In the genomic region with DNA sequence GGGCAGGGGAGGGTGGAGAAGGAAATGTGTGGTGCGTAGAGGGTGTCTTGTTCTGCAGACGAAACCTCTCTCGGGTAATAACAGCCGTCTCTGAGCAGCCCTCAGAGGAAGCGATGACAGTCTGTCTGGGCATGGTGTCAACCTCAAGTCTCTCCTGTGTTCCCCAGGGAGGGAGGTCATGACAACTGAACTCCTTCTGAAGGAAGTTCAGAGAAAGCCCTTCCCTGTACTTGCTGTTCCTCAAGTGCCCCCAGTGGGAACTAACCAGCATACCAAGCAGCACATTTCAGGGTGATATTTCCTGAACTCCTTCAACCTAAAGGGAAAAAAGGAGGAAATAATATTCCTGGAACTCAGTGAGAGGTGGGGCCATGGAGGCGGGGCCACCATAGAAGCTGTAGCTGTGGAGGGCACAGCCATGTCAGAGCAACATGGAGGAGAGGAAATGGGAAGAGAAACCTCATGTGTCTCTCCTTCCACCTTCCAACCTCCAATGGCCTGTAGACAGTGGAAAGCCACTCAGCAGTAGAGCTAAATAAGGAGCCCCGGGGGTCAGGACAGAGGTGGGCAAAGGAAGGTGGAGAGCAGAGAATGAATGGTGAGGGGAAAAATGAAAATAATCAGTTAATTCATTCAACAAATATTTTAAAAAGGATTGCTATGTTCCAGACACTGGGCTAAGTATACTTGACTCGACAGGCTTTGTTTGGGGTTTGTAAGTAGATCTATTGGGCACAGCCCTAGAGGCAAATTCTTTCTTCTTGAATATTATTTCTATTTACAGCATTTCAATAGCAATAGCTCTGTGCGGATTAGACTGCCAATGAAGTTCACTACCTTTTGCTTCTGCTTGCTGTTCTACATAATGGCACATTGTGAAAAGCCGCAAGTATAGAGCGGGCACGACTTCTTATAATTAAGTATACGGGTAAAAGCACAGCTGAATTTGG, we compare ENCODE assay signal across 1 cellular context.
TF ChIP-seq lines count a peak whose summit lies in the region.

No MANE protein-coding gene starts in this region.

TF ChIP-seq in GM12878, 131 proteins besides CTCF, POLR2A, EP300 and RAD21 (continued from another document):
- TF ChIP-seq, protein P1, sequence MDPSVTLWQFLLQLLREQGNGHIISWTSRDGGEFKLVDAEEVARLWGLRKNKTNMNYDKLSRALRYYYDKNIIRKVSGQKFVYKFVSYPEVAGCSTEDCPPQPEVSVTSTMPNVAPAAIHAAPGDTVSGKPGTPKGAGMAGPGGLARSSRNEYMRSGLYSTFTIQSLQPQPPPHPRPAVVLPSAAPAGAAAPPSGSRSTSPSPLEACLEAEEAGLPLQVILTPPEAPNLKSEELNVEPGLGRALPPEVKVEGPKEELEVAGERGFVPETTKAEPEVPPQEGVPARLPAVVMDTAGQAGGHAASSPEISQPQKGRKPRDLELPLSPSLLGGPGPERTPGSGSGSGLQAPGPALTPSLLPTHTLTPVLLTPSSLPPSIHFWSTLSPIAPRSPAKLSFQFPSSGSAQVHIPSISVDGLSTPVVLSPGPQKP (IDR thresholded peaks at IDR 0.05; ENCODE audit: low read depth, low read length): no peak
- TF ChIP-seq CBX3 (IDR thresholded peaks at IDR 0.05; ENCODE audit: borderline replicate concordance, low read depth) (no peak), YY1 (IDR thresholded peaks at IDR 0.05; ENCODE audit: low read depth, low read length) (no peak), BHLHE40 (IDR thresholded peaks at IDR 0.05; ENCODE audit: borderline replicate concordance in 1 of 2, low read depth in 2 of 2, low read length in 1 of 2) (peak in 1 of 2 experiments; percentile 54; a peak in 1 of 4 replicates), MTA2 (IDR thresholded peaks at IDR 0.05; ENCODE audit: low read depth) (peak; percentile 71), DPF2 (IDR thresholded peaks at IDR 0.05) (peak; percentile 47; the same call in 1 of the 2 replicates), BMI1 (IDR thresholded peaks at IDR 0.05; ENCODE audit: borderline replicate concordance) (no peak), SIX5 (IDR thresholded peaks at IDR 0.05; ENCODE audit: low read depth, low read length, severe bottlenecking) (no peak), HDAC2 (IDR thresholded peaks at IDR 0.05) (no peak), ZNF274 (IDR thresholded peaks at IDR 0.05; ENCODE audit: insufficient read depth, insufficient read length) (no peak), NFYA (IDR thresholded peaks at IDR 0.05; ENCODE audit: borderline replicate concordance, low read depth, low read length) (no peak), GATAD2B (conservative IDR thresholded peaks at IDR 0.05; ENCODE audit: low read depth) (0 out of 2 replicates have a peak, but pooled peaks have one; percentile 17), SUPT20H (IDR thresholded peaks at IDR 0.05; ENCODE audit: borderline replicate concordance, control insufficient read depth, low read depth, low read length) (no peak), NR2F1 (conservative IDR thresholded peaks at IDR 0.05) (peak; percentile 84), SREBF2 (IDR thresholded peaks at IDR 0.05; ENCODE audit: low read length) (no peak), ZNF384 (IDR thresholded peaks at IDR 0.05; ENCODE audit: borderline replicate concordance, low read depth, low read length) (no peak), PAX5 (IDR thresholded peaks at IDR 0.05; ENCODE audit: borderline replicate concordance, low read depth, low read length) (peak; percentile 66; the same call in 1 of the 2 replicates), TCF3 (IDR thresholded peaks at IDR 0.05; ENCODE audit: borderline replicate concordance, insufficient read depth, low read depth, low read length) (no peak), NBN (IDR thresholded peaks at IDR 0.05) (0 out of 2 replicates have a peak, but pooled peaks have one; percentile 44), BCL11A (IDR thresholded peaks at IDR 0.05; ENCODE audit: low read depth, low read length) (peak; percentile 55; the same call in 1 of the 2 replicates), CHD4 (IDR thresholded peaks at IDR 0.05) (no peak), SMC3 (IDR thresholded peaks at IDR 0.05; ENCODE audit: borderline replicate concordance, low read length) (peak; percentile 6; the same call in 1 of the 2 replicates), CHD2 (IDR thresholded peaks at IDR 0.05; ENCODE audit: borderline replicate concordance, low read depth, low read length) (peak; percentile 40; the same call in 1 of the 2 replicates), MEF2B (IDR thresholded peaks at IDR 0.05; ENCODE audit: partially characterized antibody, poor library complexity, severe bottlenecking) (peak; percentile 93), CEBPB (IDR thresholded peaks at IDR 0.05; ENCODE audit: borderline replicate concordance in 1 of 2, low read depth in 2 of 2, low read length in 2 of 2) (no peak), SPI1 (IDR thresholded peaks at IDR 0.05; ENCODE audit: borderline replicate concordance, insufficient read depth, low read depth, low read length) (peak; percentile 36; the same call in 1 of the 2 replicates), SMARCA5 (IDR thresholded peaks at IDR 0.05) (no peak), NR2C1 (IDR thresholded peaks at IDR 0.05) (no peak), RUNX3 (IDR thresholded peaks at IDR 0.05; ENCODE audit: low read length) (peak; percentile 54), JUND (IDR thresholded peaks at IDR 0.05; ENCODE audit: low read depth, low read length) (no peak), ATF7 (IDR thresholded peaks at IDR 0.05; ENCODE audit: low read depth) (peak; percentile 45; the same call in 1 of the 2 replicates), NFXL1 (IDR thresholded peaks at IDR 0.05; ENCODE audit: borderline replicate concordance) (no peak), IKZF2 (IDR thresholded peaks at IDR 0.05) (peak; percentile 85 to 88), WRNIP1 (IDR thresholded peaks at IDR 0.05; ENCODE audit: borderline replicate concordance, low read depth, low read length) (no peak), BACH1 (IDR thresholded peaks at IDR 0.05; ENCODE audit: borderline replicate concordance) (no peak)
- TF ChIP-seq, protein P2, sequence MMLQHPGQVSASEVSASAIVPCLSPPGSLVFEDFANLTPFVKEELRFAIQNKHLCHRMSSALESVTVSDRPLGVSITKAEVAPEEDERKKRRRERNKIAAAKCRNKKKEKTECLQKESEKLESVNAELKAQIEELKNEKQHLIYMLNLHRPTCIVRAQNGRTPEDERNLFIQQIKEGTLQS (IDR thresholded peaks at IDR 0.05; ENCODE audit: borderline replicate concordance, extremely low read depth, low read depth, low read length): no peak
- TF ChIP-seq, protein P3, sequence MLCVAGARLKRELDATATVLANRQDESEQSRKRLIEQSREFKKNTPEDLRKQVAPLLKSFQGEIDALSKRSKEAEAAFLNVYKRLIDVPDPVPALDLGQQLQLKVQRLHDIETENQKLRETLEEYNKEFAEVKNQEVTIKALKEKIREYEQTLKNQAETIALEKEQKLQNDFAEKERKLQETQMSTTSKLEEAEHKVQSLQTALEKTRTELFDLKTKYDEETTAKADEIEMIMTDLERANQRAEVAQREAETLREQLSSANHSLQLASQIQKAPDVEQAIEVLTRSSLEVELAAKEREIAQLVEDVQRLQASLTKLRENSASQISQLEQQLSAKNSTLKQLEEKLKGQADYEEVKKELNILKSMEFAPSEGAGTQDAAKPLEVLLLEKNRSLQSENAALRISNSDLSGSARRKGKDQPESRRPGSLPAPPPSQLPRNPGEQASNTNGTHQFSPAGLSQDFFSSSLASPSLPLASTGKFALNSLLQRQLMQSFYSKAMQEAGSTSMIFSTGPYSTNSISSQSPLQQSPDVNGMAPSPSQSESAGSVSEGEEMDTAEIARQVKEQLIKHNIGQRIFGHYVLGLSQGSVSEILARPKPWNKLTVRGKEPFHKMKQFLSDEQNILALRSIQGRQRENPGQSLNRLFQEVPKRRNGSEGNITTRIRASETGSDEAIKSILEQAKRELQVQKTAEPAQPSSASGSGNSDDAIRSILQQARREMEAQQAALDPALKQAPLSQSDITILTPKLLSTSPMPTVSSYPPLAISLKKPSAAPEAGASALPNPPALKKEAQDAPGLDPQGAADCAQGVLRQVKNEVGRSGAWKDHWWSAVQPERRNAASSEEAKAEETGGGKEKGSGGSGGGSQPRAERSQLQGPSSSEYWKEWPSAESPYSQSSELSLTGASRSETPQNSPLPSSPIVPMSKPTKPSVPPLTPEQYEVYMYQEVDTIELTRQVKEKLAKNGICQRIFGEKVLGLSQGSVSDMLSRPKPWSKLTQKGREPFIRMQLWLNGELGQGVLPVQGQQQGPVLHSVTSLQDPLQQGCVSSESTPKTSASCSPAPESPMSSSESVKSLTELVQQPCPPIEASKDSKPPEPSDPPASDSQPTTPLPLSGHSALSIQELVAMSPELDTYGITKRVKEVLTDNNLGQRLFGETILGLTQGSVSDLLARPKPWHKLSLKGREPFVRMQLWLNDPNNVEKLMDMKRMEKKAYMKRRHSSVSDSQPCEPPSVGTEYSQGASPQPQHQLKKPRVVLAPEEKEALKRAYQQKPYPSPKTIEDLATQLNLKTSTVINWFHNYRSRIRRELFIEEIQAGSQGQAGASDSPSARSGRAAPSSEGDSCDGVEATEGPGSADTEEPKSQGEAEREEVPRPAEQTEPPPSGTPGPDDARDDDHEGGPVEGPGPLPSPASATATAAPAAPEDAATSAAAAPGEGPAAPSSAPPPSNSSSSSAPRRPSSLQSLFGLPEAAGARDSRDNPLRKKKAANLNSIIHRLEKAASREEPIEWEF (IDR thresholded peaks at IDR 0.05; ENCODE audit: insufficient replicate concordance, low read depth, low read length): no peak
- TF ChIP-seq, protein P4, sequence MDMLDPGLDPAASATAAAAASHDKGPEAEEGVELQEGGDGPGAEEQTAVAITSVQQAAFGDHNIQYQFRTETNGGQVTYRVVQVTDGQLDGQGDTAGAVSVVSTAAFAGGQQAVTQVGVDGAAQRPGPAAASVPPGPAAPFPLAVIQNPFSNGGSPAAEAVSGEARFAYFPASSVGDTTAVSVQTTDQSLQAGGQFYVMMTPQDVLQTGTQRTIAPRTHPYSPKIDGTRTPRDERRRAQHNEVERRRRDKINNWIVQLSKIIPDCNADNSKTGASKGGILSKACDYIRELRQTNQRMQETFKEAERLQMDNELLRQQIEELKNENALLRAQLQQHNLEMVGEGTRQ (IDR thresholded peaks at IDR 0.05; ENCODE audit: borderline replicate concordance, low read depth, low read length): no peak
- TF ChIP-seq, protein P5, sequence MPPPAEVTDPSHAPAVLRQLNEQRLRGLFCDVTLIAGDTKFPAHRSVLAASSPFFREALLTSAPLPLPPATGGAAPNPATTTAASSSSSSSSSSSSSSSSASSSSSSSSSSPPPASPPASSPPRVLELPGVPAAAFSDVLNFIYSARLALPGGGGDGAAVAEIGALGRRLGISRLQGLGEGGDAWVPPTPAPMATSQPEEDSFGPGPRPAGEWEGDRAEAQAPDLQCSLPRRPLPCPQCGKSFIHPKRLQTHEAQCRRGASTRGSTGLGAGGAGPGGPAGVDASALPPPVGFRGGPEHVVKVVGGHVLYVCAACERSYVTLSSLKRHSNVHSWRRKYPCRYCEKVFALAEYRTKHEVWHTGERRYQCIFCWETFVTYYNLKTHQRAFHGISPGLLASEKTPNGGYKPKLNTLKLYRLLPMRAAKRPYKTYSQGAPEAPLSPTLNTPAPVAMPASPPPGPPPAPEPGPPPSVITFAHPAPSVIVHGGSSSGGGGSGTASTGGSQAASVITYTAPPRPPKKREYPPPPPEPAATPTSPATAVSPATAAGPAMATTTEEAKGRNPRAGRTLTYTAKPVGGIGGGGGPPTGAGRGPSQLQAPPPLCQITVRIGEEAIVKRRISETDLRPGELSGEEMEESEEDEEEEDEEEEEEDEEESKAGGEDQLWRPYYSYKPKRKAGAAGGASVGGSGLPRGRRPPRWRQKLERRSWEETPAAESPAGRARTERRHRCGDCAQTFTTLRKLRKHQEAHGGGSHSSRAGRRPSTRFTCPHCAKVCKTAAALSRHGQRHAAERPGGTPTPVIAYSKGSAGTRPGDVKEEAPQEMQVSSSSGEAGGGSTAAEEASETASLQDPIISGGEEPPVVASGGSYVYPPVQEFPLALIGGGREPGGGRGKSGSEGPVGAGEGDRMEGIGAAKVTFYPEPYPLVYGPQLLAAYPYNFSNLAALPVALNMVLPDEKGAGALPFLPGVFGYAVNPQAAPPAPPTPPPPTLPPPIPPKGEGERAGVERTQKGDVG (CRISPR knock-in tag; IDR thresholded peaks at IDR 0.05): no peak
- TF ChIP-seq, protein P6, sequence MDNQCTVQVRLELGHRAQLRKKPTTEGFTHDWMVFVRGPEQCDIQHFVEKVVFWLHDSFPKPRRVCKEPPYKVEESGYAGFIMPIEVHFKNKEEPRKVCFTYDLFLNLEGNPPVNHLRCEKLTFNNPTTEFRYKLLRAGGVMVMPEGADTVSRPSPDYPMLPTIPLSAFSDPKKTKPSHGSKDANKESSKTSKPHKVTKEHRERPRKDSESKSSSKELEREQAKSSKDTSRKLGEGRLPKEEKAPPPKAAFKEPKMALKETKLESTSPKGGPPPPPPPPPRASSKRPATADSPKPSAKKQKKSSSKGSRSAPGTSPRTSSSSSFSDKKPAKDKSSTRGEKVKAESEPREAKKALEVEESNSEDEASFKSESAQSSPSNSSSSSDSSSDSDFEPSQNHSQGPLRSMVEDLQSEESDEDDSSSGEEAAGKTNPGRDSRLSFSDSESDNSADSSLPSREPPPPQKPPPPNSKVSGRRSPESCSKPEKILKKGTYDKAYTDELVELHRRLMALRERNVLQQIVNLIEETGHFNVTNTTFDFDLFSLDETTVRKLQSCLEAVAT (IDR thresholded peaks at IDR 0.05): no peak; the same call in 1 of the 2 replicates
- TF ChIP-seq, protein P7, sequence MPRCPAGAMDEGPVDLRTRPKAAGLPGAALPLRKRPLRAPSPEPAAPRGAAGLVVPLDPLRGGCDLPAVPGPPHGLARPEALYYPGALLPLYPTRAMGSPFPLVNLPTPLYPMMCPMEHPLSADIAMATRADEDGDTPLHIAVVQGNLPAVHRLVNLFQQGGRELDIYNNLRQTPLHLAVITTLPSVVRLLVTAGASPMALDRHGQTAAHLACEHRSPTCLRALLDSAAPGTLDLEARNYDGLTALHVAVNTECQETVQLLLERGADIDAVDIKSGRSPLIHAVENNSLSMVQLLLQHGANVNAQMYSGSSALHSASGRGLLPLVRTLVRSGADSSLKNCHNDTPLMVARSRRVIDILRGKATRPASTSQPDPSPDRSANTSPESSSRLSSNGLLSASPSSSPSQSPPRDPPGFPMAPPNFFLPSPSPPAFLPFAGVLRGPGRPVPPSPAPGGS (IDR thresholded peaks at IDR 0.05; ENCODE audit: borderline replicate concordance, insufficient read depth, low read depth, low read length, poor library complexity, severe bottlenecking): no peak
